1 cellular context compared by ENCODE assay signal in genomic region chr2:187302146-187302545, GRCh38.
TF ChIP-seq lines count a peak whose summit lies in the region.

No MANE protein-coding gene starts in this region.

TF ChIP-seq in IMR-90, 13 proteins besides CTCF, POLR2A, EP300 and RAD21 (continued from another document):
- TF ChIP-seq MXI1 (IDR thresholded peaks at IDR 0.05; ENCODE audit: borderline replicate concordance, low read depth, low read length): no peak
- TF ChIP-seq, protein P1, sequence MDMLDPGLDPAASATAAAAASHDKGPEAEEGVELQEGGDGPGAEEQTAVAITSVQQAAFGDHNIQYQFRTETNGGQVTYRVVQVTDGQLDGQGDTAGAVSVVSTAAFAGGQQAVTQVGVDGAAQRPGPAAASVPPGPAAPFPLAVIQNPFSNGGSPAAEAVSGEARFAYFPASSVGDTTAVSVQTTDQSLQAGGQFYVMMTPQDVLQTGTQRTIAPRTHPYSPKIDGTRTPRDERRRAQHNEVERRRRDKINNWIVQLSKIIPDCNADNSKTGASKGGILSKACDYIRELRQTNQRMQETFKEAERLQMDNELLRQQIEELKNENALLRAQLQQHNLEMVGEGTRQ (IDR thresholded peaks at IDR 0.05; ENCODE audit: low read depth, low read length): no peak
- no peak for TF ChIP-seq SMC3 (IDR thresholded peaks at IDR 0.05; ENCODE audit: low read depth, low read length)
- TF ChIP-seq CHD1 (IDR thresholded peaks at IDR 0.05; ENCODE audit: low read depth, low read length): no peak
- no peak for TF ChIP-seq MAFK (IDR thresholded peaks at IDR 0.05; ENCODE audit: low read depth, low read length)
- TF ChIP-seq BHLHE40 (IDR thresholded peaks at IDR 0.05; ENCODE audit: low read depth, low read length): no peak
- TF ChIP-seq FOS (IDR thresholded peaks at IDR 0.05; ENCODE audit: low read depth, low read length): no peak
- no peak for TF ChIP-seq CEBPB (IDR thresholded peaks at IDR 0.05; ENCODE audit: low read depth, low read length)
- TF ChIP-seq RCOR1 (IDR thresholded peaks at IDR 0.05; ENCODE audit: insufficient replicate concordance, low read length): no peak
